Comparison of ENCODE assay signal across 9 cellular contexts in the genomic region with DNA sequence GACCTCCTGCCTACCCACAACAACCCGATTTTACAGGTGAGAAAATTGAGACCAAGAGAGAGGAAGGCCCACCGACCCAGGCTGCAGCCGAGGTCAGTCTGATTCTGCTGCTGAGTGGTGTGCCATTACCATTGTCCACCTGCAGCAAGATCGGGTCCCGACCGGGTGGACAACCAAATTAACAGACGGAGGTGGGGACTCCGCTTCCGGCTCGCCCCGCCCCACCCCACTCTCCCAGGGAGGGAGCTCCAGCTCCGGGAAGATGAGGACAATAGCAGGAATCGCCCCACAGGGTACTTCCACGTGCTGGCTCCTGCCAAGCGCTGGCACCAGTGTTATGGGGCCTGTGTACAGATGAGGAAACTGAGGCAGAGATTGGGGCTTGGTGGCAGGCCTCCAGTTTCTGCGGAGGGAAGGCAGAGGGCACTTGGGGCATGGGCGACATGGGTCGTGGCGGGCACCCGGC. TPM values are rescaled to one million over a fixed set of nuclear protein-coding genes. Genes with fewer than 3 reads are reported as not detected.
A peak's percentile ranks its signal among the peaks of the same experiment; 100 is the strongest.
DNase-seq lines count a peak whose midpoint lies in the region; ATAC-seq, FAIRE-seq and TF ChIP-seq lines count a peak whose summit lies in the region.
"Had no signal": no experiment of that assay in that cellular context is flagged by ENCODE, and none has a peak within 500 bp of the region (broad histone marks: within the 10 kb centered on the region; RNA-seq: fewer than 3 reads in every experiment).

No MANE protein-coding gene starts in this region.

- CTCF ChIA-PET in AG04450 (lab: Charles Lee), result no interaction called here
- CTCF ChIA-PET in naive thymus-derived CD4-positive, alpha-beta T cell (lab: Charles Lee), result no interaction called here

- peaks cover 8% of the 10 kb centered on the region for H3K27me3 ChIP-seq in AG04450 (ENCODE audit: control insufficient read depth, insufficient read depth, low read length)
- H3K27me3 ChIP-seq in endodermal cell (ENCODE audit: control insufficient read depth, insufficient read depth, low read length, poor library complexity, severe bottlenecking), result peaks cover 2% of the 10 kb centered on the region
- H3K27me3 ChIP-seq in naive thymus-derived CD4-positive, alpha-beta T cell (ENCODE audit: control insufficient read depth in 2 of 2, insufficient read depth in 2 of 2, low read length in 2 of 2), result peaks cover 0 to 11% of the 10 kb centered on the region in 2 donors

- H3K27ac Mint-ChIP-seq in endodermal cell, result no peak overlapping the region
- H3K27ac Mint-ChIP-seq in naive thymus-derived CD4-positive, alpha-beta T cell, result peak overlapping the region in 1 of 9 donors; percentile 46

- no peak for TF ChIP-seq CTCF in AG04450 (IDR thresholded peaks at IDR 0.05; ENCODE audit: low read depth, low read length)
- no peak for TF ChIP-seq CTCF in endodermal cell (conservative IDR thresholded peaks at IDR 0.05)
- TF ChIP-seq CTCF in GM10266 (IDR thresholded peaks at IDR 0.05; ENCODE audit: control insufficient read depth, insufficient read depth, low read depth, missing control alignments), result no peak

- H3K36me3 ChIP-seq in endodermal cell (ENCODE audit: control insufficient read depth, insufficient read depth, low read length), result no peaks in the 10 kb centered on the region
- H3K36me3 ChIP-seq in naive thymus-derived CD4-positive, alpha-beta T cell (ENCODE audit: control insufficient read depth in 2 of 3, insufficient read depth in 3 of 3, low read length in 3 of 3), result no peaks in the 10 kb centered on the region

- H3K4me1 ChIP-seq in endodermal cell (ENCODE audit: control insufficient read depth, insufficient read depth, low read length), result no peaks in the 10 kb centered on the region
- peaks cover 0 to 3% of the 10 kb centered on the region in 2 donors for H3K4me1 ChIP-seq in naive thymus-derived CD4-positive, alpha-beta T cell (ENCODE audit: control insufficient read depth in 2 of 2, insufficient read depth in 2 of 2, low read length in 2 of 2)

- peak overlapping the region; percentile 83 for H3K9ac ChIP-seq in endodermal cell (ENCODE audit: extremely low read depth, low read length, poor library complexity, severe bottlenecking)

- H3K9me3 ChIP-seq in AG04450 (ENCODE audit: control insufficient read depth, insufficient read depth, low read length) (no peaks in the 10 kb centered on the region; the same call in 1 of the 2 replicates), endodermal cell (ENCODE audit: control insufficient read depth, low read length) (no peaks in the 10 kb centered on the region)
- no peaks in the 10 kb centered on the region for H3K9me3 ChIP-seq in naive thymus-derived CD4-positive, alpha-beta T cell (ENCODE audit: control insufficient read depth in 2 of 3, low read length in 3 of 3)

- no peaks in the 10 kb centered on the region for H3K9me3 Mint-ChIP-seq in endodermal cell
- no peaks in the 10 kb centered on the region for H3K9me3 Mint-ChIP-seq in naive thymus-derived CD4-positive, alpha-beta T cell

- H3K27ac ChIP-seq in AG04450 (ENCODE audit: low read depth, low read length) (peak overlapping the region; percentile 21), endodermal cell (ENCODE audit: low read depth, low read length) (no peak overlapping the region)
- H3K27ac ChIP-seq in naive thymus-derived CD4-positive, alpha-beta T cell (ENCODE audit: low read depth, low read length), result no peak overlapping the region

- intact Hi-C loops in naive thymus-derived CD4-positive, alpha-beta T cell (cut with micrococcal nuclease), result no loop called here

- POLR2A ChIA-PET in AG04450 (lab: Yijun Ruan, JAX), result interaction anchor here (0.6 to 1.4 kb wide), 4 partner anchors 9 to 108 kb away, joined by 3 to 6 read pairs (median 4); no protein-coding TSS in a partner anchor
- POLR2A ChIA-PET in naive thymus-derived CD4-positive, alpha-beta T cell (lab: Charles Lee), result no interaction called here

- ATAC-seq in naive thymus-derived CD4-positive, alpha-beta T cell, result no peak

- no peak for DNase-seq in AG04450 (ENCODE audit: low read depth, low spot score)
- peak; percentile 66 for DNase-seq in HuH-7.5 (ENCODE audit: low spot score)
- no peak for DNase-seq in endodermal cell
- no peak for DNase-seq in naive thymus-derived CD4-positive, alpha-beta T cell
- no peak for DNase-seq in NCI-H2081 (lab: John Stamatoyannopoulos, UW)
- DNase-seq in GM10266 (ENCODE audit: extremely low spot score), result no peak
- no peak for DNase-seq in urothelium cell line (ENCODE audit: low spot score)
- DNase-seq in NAMALWA (ENCODE audit: low spot score), result no peak

- H3K4me1 Mint-ChIP-seq in endodermal cell, result peaks cover 8% of the 10 kb centered on the region
- peaks cover 0 to 15% (median 11%) of the 10 kb centered on the region in 7 donors for H3K4me1 Mint-ChIP-seq in naive thymus-derived CD4-positive, alpha-beta T cell

- H3K27me3 Mint-ChIP-seq in endodermal cell (ENCODE audit: insufficient read depth), result peaks cover 48% of the 10 kb centered on the region
- peaks cover 25 to 55% (median 33%) of the 10 kb centered on the region in 5 donors for H3K27me3 Mint-ChIP-seq in naive thymus-derived CD4-positive, alpha-beta T cell

- H3K4me3 ChIP-seq in AG04450 (ENCODE audit: low read depth, low read length) (peak overlapping the region; percentile 99), endodermal cell (ENCODE audit: low read length) (peak overlapping the region; percentile 82)
- peak overlapping the region; percentile 20 for H3K4me3 ChIP-seq in naive thymus-derived CD4-positive, alpha-beta T cell (ENCODE audit: low read length)

- 29 to 42% methylated on average over 15 to 20 of the region's 20 CpGs for WGBS in endodermal cell (ENCODE audit: insufficient coverage in 1 of 2, insufficient read length in 1 of 2), 2 experiments

- peak overlapping the region; percentile 68 for H3K4me3 Mint-ChIP-seq in endodermal cell
- H3K4me3 Mint-ChIP-seq in naive thymus-derived CD4-positive, alpha-beta T cell, result peak overlapping the region; percentile 44 to 85 (median 68)

- no peaks in the 10 kb centered on the region for H3K36me3 Mint-ChIP-seq in endodermal cell (ENCODE audit: low read depth)
- H3K36me3 Mint-ChIP-seq in naive thymus-derived CD4-positive, alpha-beta T cell, result no peaks in the 10 kb centered on the region

- FAIRE-seq in urothelium cell line (lab: Jason Lieb, UNC), result no peak

RNA-seq across cellular contexts. Expression of gene KDELR3, which starts 0.4 kb away (rescaled TPM):
- polyA plus RNA-seq in AG04450 (2011; rRNA removed), result 223 and 278 TPM in 2 replicates
- polyA minus RNA-seq in AG04450 (2011; rRNA and poly(A)+ RNA removed), result 85.4 and 95.8 TPM in 2 replicates
- total RNA-seq in endodermal cell, result 10 to 100 TPM; 11.4 to 14.9 TPM
- 14.6 TPM for polyA plus RNA-seq in endodermal cell (2013, experiment 1 of 2)
- polyA plus RNA-seq in endodermal cell (2013, experiment 2 of 2), result 14.8 TPM
- total RNA-seq in naive thymus-derived CD4-positive, alpha-beta T cell, result under 1 TPM in 1 of 5 experiments, not detected in 4; 0.80 TPM
- not detected for polyA plus RNA-seq in naive thymus-derived CD4-positive, alpha-beta T cell

RNA-seq across cellular contexts. Expression of gene KCNJ4, which starts 12.5 kb away (rescaled TPM):
- polyA plus RNA-seq in AG04450 (2011; rRNA removed), result not detected in 2 replicates
- polyA minus RNA-seq in AG04450 (2011; rRNA and poly(A)+ RNA removed), result not detected in 2 replicates
- total RNA-seq in endodermal cell, result 1 to 10 TPM in 1 of 2 donors, under 1 TPM in 1; 0.37 to 1.4 TPM
- 5.8 TPM for polyA plus RNA-seq in endodermal cell (2013, experiment 1 of 2)
- 6.0 TPM for polyA plus RNA-seq in endodermal cell (2013, experiment 2 of 2)
- total RNA-seq in naive thymus-derived CD4-positive, alpha-beta T cell, result not detected
- not detected for polyA plus RNA-seq in naive thymus-derived CD4-positive, alpha-beta T cell
- total RNA-seq: LHCN-M2 had no signal

RNA-seq across cellular contexts. Expression of gene DDX17, which starts 38.6 kb away (rescaled TPM):
- polyA plus RNA-seq in AG04450 (2011; rRNA removed), result 348 and 426 TPM in 2 replicates
- polyA minus RNA-seq in AG04450 (2011; rRNA and poly(A)+ RNA removed), result 503 and 507 TPM in 2 replicates
- 100 to 1,000 TPM; 507 to 621 TPM for total RNA-seq in endodermal cell
- 386 TPM for polyA plus RNA-seq in endodermal cell (2013, experiment 1 of 2)
- 344 TPM for polyA plus RNA-seq in endodermal cell (2013, experiment 2 of 2)
- 1,000 to 10,000 TPM in 2 of 5 experiments, 100 to 1,000 TPM in 3; 478 to 1,097 (median 684) TPM for total RNA-seq in naive thymus-derived CD4-positive, alpha-beta T cell
- 10 to 100 TPM; 37.7 to 43.4 TPM for polyA plus RNA-seq in naive thymus-derived CD4-positive, alpha-beta T cell

Comparison
In these comparisons a context has a peak if more than half of its experiments do, and no peak if none do; other contexts are left out.
1. H3K4me3 ChIP-seq: peak in every context shown above with its lines; median percentile 99 in AG04450; 82 in endodermal cell; 20 in naive thymus-derived CD4-positive, alpha-beta T cell.
2. RNA of gene KDELR3, which starts 0.4 kb away (total RNA-seq): 11.4 to 14.9 TPM in endodermal cell; 0.80 TPM in naive thymus-derived CD4-positive, alpha-beta T cell; every median in the first group is over 4 times any median in the second.